Comparison of ENCODE assay signal across 9 cellular contexts in the genomic region with DNA sequence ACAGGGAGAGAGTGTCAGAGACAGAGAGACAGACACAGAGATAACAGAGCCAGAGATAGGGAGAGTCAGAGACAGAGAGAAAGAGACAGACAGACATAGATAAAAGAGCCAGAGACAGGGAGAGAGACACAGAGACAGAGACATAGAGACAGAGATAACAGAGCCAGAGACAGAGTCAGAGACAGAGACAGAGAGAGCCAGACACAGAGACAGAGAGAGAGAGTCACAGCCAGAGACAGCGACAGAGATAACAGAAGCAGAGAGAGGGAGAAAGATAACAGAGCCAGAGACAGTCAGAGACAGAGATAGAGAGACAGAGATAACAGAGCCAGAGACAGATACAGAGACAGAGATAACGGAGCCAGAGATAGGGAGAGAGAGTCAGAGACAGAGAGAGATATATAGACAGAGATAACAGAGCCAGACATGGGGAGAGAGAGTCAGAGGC. TPM values are rescaled to one million over a fixed set of nuclear protein-coding genes. Genes with fewer than 3 reads are reported as not detected.
DNase-seq lines count a peak whose midpoint lies in the region; ATAC-seq and TF ChIP-seq lines count a peak whose summit lies in the region.
"Had no signal": no experiment of that assay in that cellular context is flagged by ENCODE, and none has a peak within 500 bp of the region (broad histone marks: within the 10 kb centered on the region; RNA-seq: fewer than 3 reads in every experiment).

No MANE protein-coding gene starts in this region.

- peak overlapping the region; percentile 5 for H3K4me3 Mint-ChIP-seq in CD4-positive, alpha-beta T cell
- H3K4me3 Mint-ChIP-seq in nephron progenitor cell = peak overlapping the region; percentile 87

- H2AFZ ChIP-seq in KMS-11 (ENCODE audit: low read depth) = 0 out of 2 replicates have a peak overlapping the region, but pooled peaks have one; percentile 84

- no peak overlapping the region for H3K27ac Mint-ChIP-seq in CD4-positive, alpha-beta T cell
- no peak overlapping the region for H3K27ac Mint-ChIP-seq in nephron progenitor cell

- peak overlapping the region; percentile 63 for H3K4me2 ChIP-seq in KMS-11

- TF ChIP-seq CTCF in CD4-positive, alpha-beta T cell (IDR thresholded peaks at IDR 0.05) = no peak
- TF ChIP-seq CTCF in KMS-11 (conservative IDR thresholded peaks at IDR 0.05; ENCODE audit: low read depth, low read length) (no peak), choroid plexus epithelial cell (conservative IDR thresholded peaks at IDR 0.05; ENCODE audit: low read depth, low read length) (no peak), nephron progenitor cell (IDR thresholded peaks at IDR 0.05) (no peak), GM13976 (IDR thresholded peaks at IDR 0.05; ENCODE audit: borderline replicate concordance, control extremely low read depth, extremely low read depth, insufficient read depth, missing control alignments) (no peak)

- H3K9me3 Mint-ChIP-seq in CD4-positive, alpha-beta T cell = no peaks in the 10 kb centered on the region
- H3K9me3 Mint-ChIP-seq in nephron progenitor cell = peaks cover 10% of the 10 kb centered on the region

- CTCF ChIA-PET in CD4-positive, alpha-beta T cell (lab: Charles Lee) = no interaction called here

- H3K36me3 Mint-ChIP-seq in CD4-positive, alpha-beta T cell (ENCODE audit: low read depth) = no peaks in the 10 kb centered on the region
- no peaks in the 10 kb centered on the region for H3K36me3 Mint-ChIP-seq in nephron progenitor cell (ENCODE audit: low read depth)

- intact Hi-C loops in CD4-positive, alpha-beta T cell (cut with DNase I, micrococcal nuclease) = no loop called here

- H3K36me3 ChIP-seq in KMS-11 (ENCODE audit: insufficient read depth) = no peaks in the 10 kb centered on the region

- in situ Hi-C loops in GM13976 (cut with MboI; ENCODE audit: low sequenced_read_pairs, unreplicated experiment) = no loop called here

- H3K79me2 ChIP-seq in KMS-11 (ENCODE audit: insufficient read depth, low read depth) = no peaks in the 10 kb centered on the region

- POLR2A ChIA-PET in CD4-positive, alpha-beta T cell (lab: Charles Lee) = no interaction called here

- peaks cover 23% of the 10 kb centered on the region for H3K27me3 ChIP-seq in CD4-positive, alpha-beta T cell (ENCODE audit: control insufficient read depth, insufficient read depth, low read length)
- peaks cover 16% of the 10 kb centered on the region; the same call in 1 of the 2 replicates for H3K27me3 ChIP-seq in KMS-11 (ENCODE audit: insufficient read depth, low read depth)

- no peaks in the 10 kb centered on the region for H4K20me1 ChIP-seq in KMS-11 (ENCODE audit: insufficient read depth)

- H3K4me1 ChIP-seq in KMS-11 (ENCODE audit: low read depth, poor library complexity, severe bottlenecking) = peaks cover 17% of the 10 kb centered on the region

- no peak for DNase-seq in CD4-positive, alpha-beta T cell
- DNase-seq in choroid plexus epithelial cell (ENCODE audit: low read depth) (no peak), nephron progenitor cell (no peak), NCI-H146 (lab: John Stamatoyannopoulos, UW) (no peak), GM13976 (ENCODE audit: low spot score) (no peak)

- peak overlapping the region; percentile 66; the same call in 1 of the 2 replicates for H3K9ac ChIP-seq in KMS-11

- ATAC-seq in CD4-positive, alpha-beta T cell (ENCODE audit: poor library complexity) = no peak
- ATAC-seq in activated CD4-positive, CD25-positive, alpha-beta regulatory T cell treated with anti-CD3 and anti-CD28 coated beads, Interleukin-2, amount 50 U/mL, for 24 hours = no peak
- ATAC-seq in GM21529 (IDR thresholded peaks at IDR 0.05; ENCODE audit: unreplicated experiment) = no peak

- no peak overlapping the region for H3K27ac ChIP-seq in CD4-positive, alpha-beta T cell (ENCODE audit: low read depth, low read length)
- H3K27ac ChIP-seq in KMS-11 = no peak overlapping the region; the same call in 1 of the 2 replicates

- H3K9me3 ChIP-seq in CD4-positive, alpha-beta T cell (ENCODE audit: control insufficient read depth, low read length) = no peaks in the 10 kb centered on the region
- H3K9me3 ChIP-seq: mucosa of descending colon had no signal

- H3K27me3 Mint-ChIP-seq in CD4-positive, alpha-beta T cell = peaks cover 40% of the 10 kb centered on the region
- peaks cover 76% of the 10 kb centered on the region for H3K27me3 Mint-ChIP-seq in nephron progenitor cell (ENCODE audit: low read depth, poor library complexity)

- H3K4me3 ChIP-seq in KMS-11 (IDR thresholded peaks at IDR 0.05; ENCODE audit: insufficient read depth, low read depth, low read length) = no peak overlapping the region
- peak overlapping the region; percentile 75 for H3K4me3 ChIP-seq in choroid plexus epithelial cell (ENCODE audit: low read depth, low read length)
- H3K4me3 ChIP-seq: mucosa of descending colon had no signal

- peaks cover 32% of the 10 kb centered on the region for H3K4me1 Mint-ChIP-seq in CD4-positive, alpha-beta T cell (ENCODE audit: low read depth)
- peaks cover 43% of the 10 kb centered on the region for H3K4me1 Mint-ChIP-seq in nephron progenitor cell

RNA-seq across cellular contexts. Expression of gene TNFSF9, which starts 0.9 kb away (rescaled TPM):
- total RNA-seq in CD4-positive, alpha-beta T cell = 1 to 10 TPM; 1.5 to 1.8 TPM

RNA-seq across cellular contexts. Expression of gene TUBB4A, which starts 27.9 kb away (rescaled TPM):
- under 1 TPM; 0.53 to 0.88 TPM for total RNA-seq in CD4-positive, alpha-beta T cell

RNA-seq across cellular contexts. Expression of gene DENND1C, which starts 48.4 kb away (rescaled TPM):
- 100 to 1,000 TPM; 111 to 118 TPM for total RNA-seq in CD4-positive, alpha-beta T cell
